27 cellular contexts compared by ENCODE assay signal in genomic region chr14:67641902-67642749, GRCh38. TPM values are rescaled to one million over a fixed set of nuclear protein-coding genes. Genes with fewer than 3 reads are reported as not detected.
DNase-seq lines count a peak whose midpoint lies in the region; ATAC-seq and TF ChIP-seq lines count a peak whose summit lies in the region.
"Had no signal": no experiment of that assay in that cellular context is flagged by ENCODE, and none has a peak within 500 bp of the region (broad histone marks: within the 10 kb centered on the region; RNA-seq: fewer than 3 reads in every experiment).

No MANE protein-coding gene starts in this region.

- WGBS in SK-N-SH (ENCODE audit: low lambda C conversion rate) = 89% methylated on average over 5 of the region's 5 CpGs

- H3F3A ChIP-seq in SK-N-SH (replicated peaks; ENCODE audit: insufficient read depth) = no peaks in the 10 kb centered on the region

- ATAC-seq in activated CD4-positive, alpha-beta T cell treated with anti-CD3 and anti-CD28 coated beads for 36 hours = peak; percentile 89
- no peak for ATAC-seq in CD8-positive, alpha-beta T cell
- peak; percentile 81 for ATAC-seq in activated CD8-positive, alpha-beta T cell treated with anti-CD3 and anti-CD28 coated beads for 36 hours
- ATAC-seq in mucosa of descending colon = peak; percentile 55
- ATAC-seq: naive thymus-derived CD8-positive, alpha-beta T cell; upper lobe of right lung; WTC11 had no signal

- no peak overlapping the region for H3K9ac ChIP-seq in SK-N-SH

- no peaks in the 10 kb centered on the region for H3K9me2 ChIP-seq in SK-N-SH

- H3K27me3 Mint-ChIP-seq in activated CD4-positive, alpha-beta T cell treated with anti-CD3 and anti-CD28 coated beads for 36 hours = no peaks in the 10 kb centered on the region
- H3K27me3 Mint-ChIP-seq in CD8-positive, alpha-beta T cell (ENCODE audit: low read depth) = no peaks in the 10 kb centered on the region
- H3K27me3 Mint-ChIP-seq in activated CD8-positive, alpha-beta T cell treated with anti-CD3 and anti-CD28 coated beads for 36 hours = no peaks in the 10 kb centered on the region
- H3K27me3 Mint-ChIP-seq: naive thymus-derived CD8-positive, alpha-beta T cell had no signal

- H3K27ac Mint-ChIP-seq in activated CD4-positive, alpha-beta T cell treated with anti-CD3 and anti-CD28 coated beads for 36 hours = peak overlapping the region; percentile 56
- peak overlapping the region; percentile 1 for H3K27ac Mint-ChIP-seq in CD8-positive, alpha-beta T cell
- peak overlapping the region; percentile 41 for H3K27ac Mint-ChIP-seq in activated CD8-positive, alpha-beta T cell treated with anti-CD3 and anti-CD28 coated beads for 36 hours
- H3K27ac Mint-ChIP-seq: WTC11 had no signal

- no peaks in the 10 kb centered on the region for H3K27me3 ChIP-seq in CD8-positive, alpha-beta T cell (ENCODE audit: insufficient read depth, low read length)
- H3K27me3 ChIP-seq in SK-N-SH (ENCODE audit: insufficient read depth) = no peaks in the 10 kb centered on the region
- H3K27me3 ChIP-seq: breast epithelium, sigmoid colon, stomach, upper lobe of right lung had no signal

- H4K20me1 ChIP-seq in SK-N-SH (ENCODE audit: insufficient read depth) = no peaks in the 10 kb centered on the region

- H3K9me3 ChIP-seq in CD8-positive, alpha-beta T cell (ENCODE audit: low read length) = no peaks in the 10 kb centered on the region
- H3K9me3 ChIP-seq in mucosa of descending colon = no peaks in the 10 kb centered on the region
- no peaks in the 10 kb centered on the region for H3K9me3 ChIP-seq in SK-N-SH
- H3K9me3 ChIP-seq: breast epithelium, sigmoid colon, stomach, upper lobe of right lung had no signal

- DNase-seq in activated CD4-positive, alpha-beta T cell treated with anti-CD3 and anti-CD28 coated beads for 36 hours = peak; percentile 39
- no peak for DNase-seq in activated CD4-positive, alpha-beta T cell treated with anti-CD3 and anti-CD28 coated beads, Interleukin-2, amount 50 U/mL, for 1 hour
- DNase-seq in CD8-positive, alpha-beta T cell = no peak
- DNase-seq in activated CD8-positive, alpha-beta T cell treated with anti-CD3 and anti-CD28 coated beads for 36 hours = peak; percentile 27
- DNase-seq in mucosa of descending colon (no peak), NCI-H82 (lab: John Stamatoyannopoulos, UW) (no peak), SK-N-SH (no peak), GM20000 (ENCODE audit: low spot score) (no peak)
- DNase-seq: 8988T; AML-193; cortex of kidney; DMS79 treated with DMSO at 0.1 percent for 48 hours; head of caudate nucleus; Kasumi-1; naive thymus-derived CD8-positive, alpha-beta T cell; NCI-H1048; NCI-H187 treated with DMSO at 0.1 percent for 48 hours; NCI-H345; posterior cingulate gyrus; SIG-M5; sigmoid colon; stomach; upper lobe of right lung had no signal

- H3K9me3 Mint-ChIP-seq in activated CD4-positive, alpha-beta T cell treated with anti-CD3 and anti-CD28 coated beads for 36 hours (ENCODE audit: low read depth) = no peaks in the 10 kb centered on the region
- H3K9me3 Mint-ChIP-seq in CD8-positive, alpha-beta T cell = no peaks in the 10 kb centered on the region
- H3K9me3 Mint-ChIP-seq in activated CD8-positive, alpha-beta T cell treated with anti-CD3 and anti-CD28 coated beads for 36 hours = no peaks in the 10 kb centered on the region
- H3K9me3 Mint-ChIP-seq: naive thymus-derived CD8-positive, alpha-beta T cell; WTC11 had no signal

- H3K4me1 ChIP-seq in CD8-positive, alpha-beta T cell (ENCODE audit: insufficient read depth, low read length) = no peaks in the 10 kb centered on the region
- no peaks in the 10 kb centered on the region for H3K4me1 ChIP-seq in mucosa of descending colon (ENCODE audit: low read depth)
- no peaks in the 10 kb centered on the region for H3K4me1 ChIP-seq in SK-N-SH (ENCODE audit: control insufficient read depth in 1 of 2, insufficient read depth in 2 of 2, low read depth in 1 of 2, low read length in 1 of 2)
- H3K4me1 ChIP-seq: breast epithelium, upper lobe of right lung had no signal

- peaks cover 5% of the 10 kb centered on the region for H3K36me3 Mint-ChIP-seq in activated CD4-positive, alpha-beta T cell treated with anti-CD3 and anti-CD28 coated beads for 36 hours (ENCODE audit: low read depth)
- H3K36me3 Mint-ChIP-seq in CD8-positive, alpha-beta T cell = peaks cover 20% of the 10 kb centered on the region
- peaks cover 12% of the 10 kb centered on the region for H3K36me3 Mint-ChIP-seq in activated CD8-positive, alpha-beta T cell treated with anti-CD3 and anti-CD28 coated beads for 36 hours (ENCODE audit: low read depth)

- CTCF ChIA-PET in activated CD4-positive, alpha-beta T cell treated with anti-CD3 and anti-CD28 coated beads for 36 hours (lab: Charles Lee) = interaction anchor here (0.7 to 1.9 kb wide), 7 partner anchors 19 to 62 kb away, joined by 3 to 9 read pairs (median 5); partner anchors contain the start of gene VTI1B
- CTCF ChIA-PET in CD8-positive, alpha-beta T cell (lab: Charles Lee) = interaction anchor here (1.6 kb wide), 1 partner anchor 62 kb away, joined by 4 read pairs; no protein-coding TSS in a partner anchor
- CTCF ChIA-PET in activated CD8-positive, alpha-beta T cell treated with anti-CD3 and anti-CD28 coated beads for 36 hours (lab: Charles Lee) = interaction anchor here (0.9 to 1.7 kb wide), 5 partner anchors 23 to 71 kb away, joined by 3 to 7 read pairs (median 4); no protein-coding TSS in a partner anchor
- CTCF ChIA-PET in SK-N-SH (lab: Yijun Ruan, JAX) = interaction anchor here (1.1 to 1.2 kb wide), 3 partner anchors 19 to 25 kb away, joined by 3 to 6 read pairs (median 4); no protein-coding TSS in a partner anchor

- TF ChIP-seq CTCF in CD8-positive, alpha-beta T cell (IDR thresholded peaks at IDR 0.05) = no peak
- TF ChIP-seq CTCF in activated CD8-positive, alpha-beta T cell treated with anti-CD3 and anti-CD28 coated beads for 36 hours (IDR thresholded peaks at IDR 0.05) = no peak
- TF ChIP-seq CTCF in mucosa of descending colon (IDR thresholded peaks at IDR 0.05) = no peak
- no peak for TF ChIP-seq CTCF in SK-N-SH (IDR thresholded peaks at IDR 0.05)
- TF ChIP-seq CTCF in GM20000 (IDR thresholded peaks at IDR 0.05; ENCODE audit: extremely low read depth, missing control alignments) = no peak

- no peak overlapping the region for H3K4me2 ChIP-seq in SK-N-SH

- no peak overlapping the region for H3K4me3 ChIP-seq in CD8-positive, alpha-beta T cell (ENCODE audit: low read depth, low read length)
- H3K4me3 ChIP-seq in mucosa of descending colon = no peak overlapping the region
- no peak overlapping the region for H3K4me3 ChIP-seq in SK-N-SH (ENCODE audit: low read depth in 2 of 2, low read length in 1 of 2)
- H3K4me3 ChIP-seq: breast epithelium, sigmoid colon, stomach, upper lobe of right lung had no signal

- TF ChIP-seq EP300 in SK-N-SH (IDR thresholded peaks at IDR 0.05; ENCODE audit: borderline replicate concordance in 1 of 2, low read depth in 1 of 2, low read length in 1 of 2) = no peak

- H3K36me3 ChIP-seq in CD8-positive, alpha-beta T cell (ENCODE audit: insufficient read depth, low read length) = no peaks in the 10 kb centered on the region
- H3K36me3 ChIP-seq in mucosa of descending colon (ENCODE audit: low read depth) (no peaks in the 10 kb centered on the region), SK-N-SH (replicated peaks in 1 of 2; ENCODE audit: control insufficient read depth in 1 of 2, insufficient read depth in 2 of 2, low read length in 1 of 2) (peaks cover 0 to 17% of the 10 kb centered on the region in 2 experiments)
- H3K36me3 ChIP-seq: breast epithelium had no signal

- H3K4me3 Mint-ChIP-seq in activated CD4-positive, alpha-beta T cell treated with anti-CD3 and anti-CD28 coated beads for 36 hours = no peak overlapping the region
- no peak overlapping the region for H3K4me3 Mint-ChIP-seq in CD8-positive, alpha-beta T cell
- peak overlapping the region; percentile 25 for H3K4me3 Mint-ChIP-seq in activated CD8-positive, alpha-beta T cell treated with anti-CD3 and anti-CD28 coated beads for 36 hours
- H3K4me3 Mint-ChIP-seq: naive thymus-derived CD8-positive, alpha-beta T cell; WTC11 had no signal

- no peaks in the 10 kb centered on the region for H3K79me2 ChIP-seq in SK-N-SH (ENCODE audit: insufficient read depth)

- no peak for TF ChIP-seq RAD21 in SK-N-SH (IDR thresholded peaks at IDR 0.05; ENCODE audit: low read length)

- no peak overlapping the region for H2AFZ ChIP-seq in SK-N-SH (ENCODE audit: low read depth)

- POLR2A ChIA-PET in activated CD4-positive, alpha-beta T cell treated with anti-CD3 and anti-CD28 coated beads for 36 hours (lab: Charles Lee) = no interaction called here
- POLR2A ChIA-PET in CD8-positive, alpha-beta T cell (lab: Charles Lee) = no interaction called here
- POLR2A ChIA-PET in activated CD8-positive, alpha-beta T cell treated with anti-CD3 and anti-CD28 coated beads for 36 hours (lab: Charles Lee) = interaction anchor here (1.7 kb wide), 1 partner anchor 22 kb away, joined by 4 read pairs; no protein-coding TSS in a partner anchor
- POLR2A ChIA-PET in SK-N-SH (lab: Yijun Ruan, JAX) = no interaction called here

- H3K27ac ChIP-seq in CD8-positive, alpha-beta T cell (ENCODE audit: low read depth, low read length) = no peak overlapping the region
- no peak overlapping the region for H3K27ac ChIP-seq in SK-N-SH (ENCODE audit: low read depth in 2 of 2, low read length in 1 of 2)
- H3K27ac ChIP-seq: breast epithelium, sigmoid colon, stomach, upper lobe of right lung had no signal

- intact Hi-C loops in activated CD4-positive, alpha-beta T cell treated with anti-CD3 and anti-CD28 coated beads for 36 hours (cut with DNase I, micrococcal nuclease) = no loop called here
- intact Hi-C loops in CD8-positive, alpha-beta T cell (cut with DNase I, micrococcal nuclease) = no loop called here
- intact Hi-C loops in activated CD8-positive, alpha-beta T cell treated with anti-CD3 and anti-CD28 coated beads for 36 hours (cut with micrococcal nuclease) = no loop called here
- intact Hi-C loops in mucosa of descending colon (cut with DNase I, micrococcal nuclease) = no loop called here

- peaks cover 12% of the 10 kb centered on the region for H3K4me1 Mint-ChIP-seq in activated CD4-positive, alpha-beta T cell treated with anti-CD3 and anti-CD28 coated beads for 36 hours
- H3K4me1 Mint-ChIP-seq in CD8-positive, alpha-beta T cell (ENCODE audit: low read depth) = peaks cover 3% of the 10 kb centered on the region
- H3K4me1 Mint-ChIP-seq in activated CD8-positive, alpha-beta T cell treated with anti-CD3 and anti-CD28 coated beads for 36 hours (ENCODE audit: low read depth) = peaks cover 17% of the 10 kb centered on the region
- H3K4me1 Mint-ChIP-seq: WTC11 had no signal

RNA-seq across cellular contexts. Expression of gene ARG2, which starts 22.4 kb away (rescaled TPM):
- 10 to 100 TPM; 11.9 TPM for total RNA-seq in activated CD4-positive, alpha-beta T cell treated with anti-CD3 and anti-CD28 coated beads for 36 hours
- 1 to 10 TPM; 1.5 to 3.7 TPM for total RNA-seq in CD8-positive, alpha-beta T cell
- total RNA-seq in activated CD8-positive, alpha-beta T cell treated with anti-CD3 and anti-CD28 coated beads for 36 hours = 1 to 10 TPM; 9.9 TPM
- 1 to 10 TPM in 2 of 3 donors, under 1 TPM in 1; 0.84 to 5.0 (median 4.4) TPM for total RNA-seq in mucosa of descending colon
- polyA plus RNA-seq in SK-N-SH (2012; rRNA removed) = 2.6 TPM in 2 replicates
- 2.7 TPM in 2 replicates for polyA plus RNA-seq in SK-N-SH (2012; cell fraction: cytosol; rRNA removed)
- 0.87 and 1.9 TPM in 2 replicates for polyA plus RNA-seq in SK-N-SH (2012; cell fraction: nucleus; rRNA removed)

RNA-seq across cellular contexts. Expression of gene VTI1B, which starts 32.3 kb away (rescaled TPM):
- 10 to 100 TPM; 42.0 to 58.3 TPM for total RNA-seq in activated CD4-positive, alpha-beta T cell treated with anti-CD3 and anti-CD28 coated beads for 36 hours
- 10 to 100 TPM; 27.6 to 31.1 TPM for total RNA-seq in CD8-positive, alpha-beta T cell
- 10 to 100 TPM; 57.3 to 59.7 TPM for total RNA-seq in activated CD8-positive, alpha-beta T cell treated with anti-CD3 and anti-CD28 coated beads for 36 hours
- total RNA-seq in mucosa of descending colon = 100 to 1,000 TPM; 110 to 162 (median 148) TPM
- 59.2 and 71.8 TPM in 2 replicates for polyA plus RNA-seq in SK-N-SH (2012; rRNA removed)
- 83.3 and 105 TPM in 2 replicates for polyA plus RNA-seq in SK-N-SH (2012; cell fraction: cytosol; rRNA removed)
- polyA plus RNA-seq in SK-N-SH (2012; cell fraction: nucleus; rRNA removed) = 21.3 and 29.2 TPM in 2 replicates

RNA-seq across cellular contexts. Expression of gene PIGH, which starts 42.1 kb away (rescaled TPM):
- total RNA-seq in activated CD4-positive, alpha-beta T cell treated with anti-CD3 and anti-CD28 coated beads for 36 hours = 10 to 100 TPM; 14.9 to 21.4 TPM
- 10 to 100 TPM; 66.0 to 67.8 TPM for total RNA-seq in CD8-positive, alpha-beta T cell
- 10 to 100 TPM; 20.3 to 21.9 TPM for total RNA-seq in activated CD8-positive, alpha-beta T cell treated with anti-CD3 and anti-CD28 coated beads for 36 hours
- 10 to 100 TPM; 16.6 to 20.0 (median 16.7) TPM for total RNA-seq in mucosa of descending colon
- polyA plus RNA-seq in SK-N-SH (2012; rRNA removed) = 23.6 and 26.5 TPM in 2 replicates
- polyA plus RNA-seq in SK-N-SH (2012; cell fraction: cytosol; rRNA removed) = 18.1 and 19.7 TPM in 2 replicates
- 62.2 and 99.3 TPM in 2 replicates for polyA plus RNA-seq in SK-N-SH (2012; cell fraction: nucleus; rRNA removed)

RNA-seq across cellular contexts. Expression of gene RDH11, which starts 53.4 kb away (rescaled TPM):
- total RNA-seq in activated CD4-positive, alpha-beta T cell treated with anti-CD3 and anti-CD28 coated beads for 36 hours = 10 to 100 TPM; 72.0 to 75.6 TPM
- 10 to 100 TPM; 13.9 to 14.5 TPM for total RNA-seq in CD8-positive, alpha-beta T cell
- 10 to 100 TPM; 78.9 to 83.2 TPM for total RNA-seq in activated CD8-positive, alpha-beta T cell treated with anti-CD3 and anti-CD28 coated beads for 36 hours
- total RNA-seq in mucosa of descending colon = 10 to 100 TPM; 36.0 to 44.1 (median 38.3) TPM
- 44.7 and 65.8 TPM in 2 replicates for polyA plus RNA-seq in SK-N-SH (2012; rRNA removed)
- polyA plus RNA-seq in SK-N-SH (2012; cell fraction: cytosol; rRNA removed) = 46.2 and 50.9 TPM in 2 replicates
- polyA plus RNA-seq in SK-N-SH (2012; cell fraction: nucleus; rRNA removed) = 84.6 and 101 TPM in 2 replicates

RNA-seq across cellular contexts. Expression of gene RDH12, which starts 59.6 kb away (rescaled TPM):
- not detected for total RNA-seq in activated CD4-positive, alpha-beta T cell treated with anti-CD3 and anti-CD28 coated beads for 36 hours
- total RNA-seq in CD8-positive, alpha-beta T cell = not detected
- not detected for total RNA-seq in activated CD8-positive, alpha-beta T cell treated with anti-CD3 and anti-CD28 coated beads for 36 hours
- total RNA-seq in mucosa of descending colon = not detected
- not detected in 2 replicates for polyA plus RNA-seq in SK-N-SH (2012; rRNA removed)
- not detected in 2 replicates for polyA plus RNA-seq in SK-N-SH (2012; cell fraction: cytosol; rRNA removed)
- 0.04 TPM in 1 of 2 replicates, not detected in the other for polyA plus RNA-seq in SK-N-SH (2012; cell fraction: nucleus; rRNA removed)
- total RNA-seq: breast epithelium; mesenteric fat pad; naive thymus-derived CD8-positive, alpha-beta T cell; sigmoid colon; T-helper 1 cell treated with Interleukin-12 subunit alpha and Interleukin-12 subunit beta and Interleukin-4 antibody, amounts not matched to agents 30 ng/mL and 1 ng/mL, for 36 hours had no signal
- polyA plus RNA-seq: naive thymus-derived CD8-positive, alpha-beta T cell had no signal

Comparison
In these comparisons a context has a peak if more than half of its experiments do, and no peak if none do; other contexts are left out.
1. DNase-seq: peak in activated CD4-positive, alpha-beta T cell treated with anti-CD3 and anti-CD28 coated beads for 36 hours (single experiment) and activated CD8-positive, alpha-beta T cell treated with anti-CD3 and anti-CD28 coated beads for 36 hours (single experiment); none in activated CD4-positive, alpha-beta T cell treated with anti-CD3 and anti-CD28 coated beads, Interleukin-2, amount 50 U/mL, for 1 hour (single experiment), CD8-positive, alpha-beta T cell (0 of 7), mucosa of descending colon (0 of 3), NCI-H82 (single experiment), SK-N-SH (single experiment) and GM20000 (single experiment).
2. H3K27ac Mint-ChIP-seq: peak in every context shown above with its lines; median percentile 56 in activated CD4-positive, alpha-beta T cell treated with anti-CD3 and anti-CD28 coated beads for 36 hours; 41 in activated CD8-positive, alpha-beta T cell treated with anti-CD3 and anti-CD28 coated beads for 36 hours; 1 in CD8-positive, alpha-beta T cell.